In the genomic region with DNA sequence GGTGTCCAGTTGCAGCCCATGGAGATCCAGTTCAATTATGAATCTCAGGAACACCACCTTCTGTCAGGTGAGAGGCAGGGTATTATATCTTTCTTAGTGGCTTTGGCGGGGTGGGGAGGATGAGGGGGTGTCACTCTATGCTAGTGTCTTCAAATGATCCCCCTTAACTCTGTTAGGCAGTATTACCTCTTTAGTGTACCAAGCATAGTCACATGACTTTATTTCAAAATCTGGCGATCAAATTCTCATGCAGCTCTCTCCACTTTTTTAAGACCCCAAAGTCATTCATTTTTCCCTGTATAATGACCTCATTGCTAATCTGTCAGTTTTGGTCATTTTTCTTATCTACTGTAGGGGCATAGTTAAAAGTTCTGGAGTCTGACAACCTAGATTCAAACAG, we compare ENCODE assay signal across 9 cellular contexts. TPM values are rescaled to one million over a fixed set of nuclear protein-coding genes. Genes with fewer than 3 reads are reported as not detected.
DNase-seq lines count a peak whose midpoint lies in the region; ATAC-seq, FAIRE-seq and TF ChIP-seq lines count a peak whose summit lies in the region.
"Had no signal": no experiment of that assay in that cellular context is flagged by ENCODE, and none has a peak within 500 bp of the region (broad histone marks: within the 10 kb centered on the region; RNA-seq: fewer than 3 reads in every experiment).

No MANE protein-coding gene starts in this region.

- H3K9me2 ChIP-seq in DOHH2 (replicated peaks; ENCODE audit: control insufficient read depth, low read length) (no peaks in the 10 kb centered on the region), OCI-LY7 (ENCODE audit: insufficient read depth, low read length) (no peaks in the 10 kb centered on the region)

- H3K9ac ChIP-seq in endothelial cell of umbilical vein (replicated peaks; ENCODE audit: extremely low read depth, insufficient read depth, low read length): peak overlapping the region; percentile 94

- POLR2A ChIA-PET in OCI-LY7 (lab: Charles Lee) (no interaction called here), endothelial cell of umbilical vein (lab: Charles Lee) (no interaction called here)

- ATAC-seq in GM21825 (IDR thresholded peaks at IDR 0.05; ENCODE audit: unreplicated experiment) (no peak), esophagus mucosa (no peak)

- TF ChIP-seq CTCF in DOHH2 (IDR thresholded peaks at IDR 0.05; ENCODE audit: low read depth, low read length, poor library complexity, severe bottlenecking) (no peak), OCI-LY7 (conservative IDR thresholded peaks at IDR 0.05; ENCODE audit: low read length) (no peak), endothelial cell of umbilical vein (IDR thresholded peaks at IDR 0.05; ENCODE audit: extremely low read depth in 1 of 2, insufficient read depth in 1 of 2, low read depth in 1 of 2, low read length in 2 of 2) (no peak), ovary (IDR thresholded peaks at IDR 0.05) (no peak)

- H3K79me2 ChIP-seq in DOHH2 (ENCODE audit: control insufficient read depth, low read length) (peaks cover 73% of the 10 kb centered on the region), OCI-LY7 (ENCODE audit: insufficient read depth, low read depth, low read length) (0 out of 2 replicates have a peak, but pooled peaks cover 6% of the 10 kb centered on the region), endothelial cell of umbilical vein (ENCODE audit: control insufficient read depth, insufficient read depth, low read length) (peaks cover 71% of the 10 kb centered on the region)

- BruUV-seq in OCI-LY7 (replicated peaks; lab: Mats Ljungman, UMichigan) (no TSS peak), endothelial cell of umbilical vein (replicated peaks; lab: Mats Ljungman, UMichigan) (no TSS peak)

- H3K4me1 ChIP-seq in DOHH2 (ENCODE audit: control insufficient read depth, low read length): peaks cover 27% of the 10 kb centered on the region
- peaks cover 7% of the 10 kb centered on the region for H3K4me1 ChIP-seq in OCI-LY7 (ENCODE audit: insufficient read depth, low read length, poor library complexity, severe bottlenecking)
- peaks cover 19% of the 10 kb centered on the region for H3K4me1 ChIP-seq in endothelial cell of umbilical vein (ENCODE audit: control insufficient read depth, extremely low read depth, insufficient read depth, low read length)
- H3K4me1 ChIP-seq in ovary (ENCODE audit: insufficient read depth): peaks cover 7% of the 10 kb centered on the region

- no peak for TF ChIP-seq POLR2A in endothelial cell of umbilical vein (IDR thresholded peaks at IDR 0.05; ENCODE audit: low read depth, low read length)
- no peak for TF ChIP-seq POLR2A in ovary (IDR thresholded peaks at IDR 0.05)

- H3K27ac ChIP-seq in DOHH2 (ENCODE audit: low read depth, low read length) (no peak overlapping the region), OCI-LY7 (ENCODE audit: low read depth, low read length, poor library complexity, severe bottlenecking) (no peak overlapping the region), endothelial cell of umbilical vein (ENCODE audit: insufficient read depth, low read depth, low read length) (no peak overlapping the region), ovary (no peak overlapping the region)

- no peak for TF ChIP-seq EP300 in ovary (IDR thresholded peaks at IDR 0.05)

- H3K4me3 ChIP-seq in DOHH2 (ENCODE audit: low read length) (peak overlapping the region; percentile 97), OCI-LY7 (ENCODE audit: low read depth, low read length, poor library complexity, severe bottlenecking) (peak overlapping the region; percentile 86), endothelial cell of umbilical vein (replicated peaks in 1 of 3; ENCODE audit: insufficient read depth in 1 of 3, low read depth in 1 of 3, low read length in 3 of 3) (peak overlapping the region in 2 of 3 experiments; percentile 49 to 96), ovary (peak overlapping the region; percentile 53)

- H3K4me2 ChIP-seq in DOHH2 (ENCODE audit: low read length) (peak overlapping the region; percentile 69), OCI-LY7 (ENCODE audit: low read length) (peak overlapping the region; percentile 77), endothelial cell of umbilical vein (ENCODE audit: insufficient read depth, low read length) (peak overlapping the region; percentile 95)

- H2AFZ ChIP-seq in OCI-LY7 (ENCODE audit: low read length): no peak overlapping the region
- no peak overlapping the region for H2AFZ ChIP-seq in endothelial cell of umbilical vein (ENCODE audit: low read depth, low read length)

- no peaks in the 10 kb centered on the region for H3K9me1 ChIP-seq in endothelial cell of umbilical vein (replicated peaks; ENCODE audit: control insufficient read depth, extremely low read depth, insufficient read depth, low read length)

- WGBS in ovary, 3 donors: 81 to 89% (median 83%) methylated on average over 2 of the region's 2 CpGs

- H3K9me3 ChIP-seq in DOHH2 (ENCODE audit: control insufficient read depth, insufficient read depth, low read length) (peaks cover under 1% of the 10 kb centered on the region; the same call in 1 of the 2 replicates), OCI-LY7 (ENCODE audit: low read length) (no peaks in the 10 kb centered on the region), endothelial cell of umbilical vein (replicated peaks; ENCODE audit: control insufficient read depth, insufficient read depth, low read length) (no peaks in the 10 kb centered on the region), ovary (no peaks in the 10 kb centered on the region)

- intact Hi-C loops in OCI-LY7 (cut with micrococcal nuclease; ENCODE audit: unreplicated experiment) (loop anchor here (2.0 to 5.0 kb wide), 3 partner anchors 44 to 54 kb away; partner anchors contain the start of genes ZNF24 and ZNF397), endothelial cell of umbilical vein (cut with micrococcal nuclease) (loop anchor here (2.0 kb wide), 1 partner anchor 60 kb away; no protein-coding TSS in a partner anchor), ovary (cut with DNase I) (no loop called here)

- H3K27me3 ChIP-seq in DOHH2 (ENCODE audit: control insufficient read depth, low read length) (no peaks in the 10 kb centered on the region), endothelial cell of umbilical vein (ENCODE audit: control insufficient read depth in 2 of 2, insufficient read depth in 2 of 2, low read length in 2 of 2) (no peaks in the 10 kb centered on the region), ovary (no peaks in the 10 kb centered on the region)

- DNase-seq in OCI-LY7 (ENCODE audit: low spot score): no peak
- DNase-seq in endothelial cell of umbilical vein (ENCODE audit: low read depth, low spot score): no peak
- DNase-seq in ovary: no peak
- no peak for DNase-seq in hippocampal formation (lab: John Stamatoyannopoulos, UW)
- no peak for DNase-seq in SKM-1 (lab: John Stamatoyannopoulos, UW; ENCODE audit: unreplicated experiment)
- DNase-seq: NCI-H2171 treated with DMSO at 0.1 percent for 48 hours had no signal

- dilution Hi-C loops in endothelial cell of umbilical vein (cut with MboI; ENCODE audit: extremely low pct_ligation_motif_present, low sequenced_read_pairs): no loop called here

- CTCF ChIA-PET in OCI-LY7 (lab: Charles Lee; ENCODE audit: unreplicated experiment): no interaction called here
- CTCF ChIA-PET in endothelial cell of umbilical vein (lab: Charles Lee): no interaction called here

- FAIRE-seq in endothelial cell of umbilical vein (lab: Jason Lieb, UNC): no peak

- no peaks in the 10 kb centered on the region for H3F3A ChIP-seq in DOHH2 (ENCODE audit: control insufficient read depth, insufficient read depth)

- H4K20me1 ChIP-seq in DOHH2 (ENCODE audit: control insufficient read depth, insufficient read depth, low read depth, low read length) (no peaks in the 10 kb centered on the region), OCI-LY7 (ENCODE audit: insufficient read depth, low read length) (no peaks in the 10 kb centered on the region), endothelial cell of umbilical vein (replicated peaks; ENCODE audit: control insufficient read depth, extremely low read depth, insufficient read depth, low read length) (no peaks in the 10 kb centered on the region)

- H3K36me3 ChIP-seq in DOHH2 (ENCODE audit: control insufficient read depth, low read length): peaks cover 41% of the 10 kb centered on the region
- H3K36me3 ChIP-seq in OCI-LY7 (ENCODE audit: insufficient read depth, low read length): peaks cover 3% of the 10 kb centered on the region; the same call in 1 of the 2 replicates
- H3K36me3 ChIP-seq in endothelial cell of umbilical vein (ENCODE audit: control insufficient read depth in 2 of 2, extremely low read depth in 1 of 2, insufficient read depth in 2 of 2, low read length in 2 of 2): peaks cover 0 to 7% of the 10 kb centered on the region in 2 experiments
- H3K36me3 ChIP-seq in ovary: no peaks in the 10 kb centered on the region

RNA-seq across cellular contexts. Expression of gene ZSCAN30, which starts 1.1 kb away (rescaled TPM):
- total RNA-seq in OCI-LY7 (2014; rRNA removed; shearing (Covaris generic)): 4.3 and 7.5 TPM in 2 replicates
- total RNA-seq in OCI-LY7 (2022) (7.6 and 9.1 TPM in 2 replicates), endothelial cell of umbilical vein (14.6 and 18.0 TPM in 2 replicates), ovary (10 to 100 TPM; 12.2 to 18.3 (median 13.8) TPM), esophagus mucosa (5.9 TPM)
- polyA plus RNA-seq in endothelial cell of umbilical vein (5.9 and 6.7 TPM in 2 replicates), ovary (10 to 100 TPM in 1 of 2 donors, 1 to 10 TPM in 1; 7.0 to 14.8 TPM)
- polyA plus RNA-seq in endothelial cell of umbilical vein (2011; cell fraction: cytosol; rRNA removed): 5.7 and 6.5 TPM in 2 replicates
- polyA plus RNA-seq in endothelial cell of umbilical vein (2011; cell fraction: nucleus; rRNA removed): 50.6 and 60.6 TPM in 2 replicates
- 12.5 and 13.5 TPM in 2 replicates for polyA plus RNA-seq in endothelial cell of umbilical vein (2012)
- 19.4 and 25.6 TPM in 2 replicates for polyA minus RNA-seq in endothelial cell of umbilical vein
- 1.2 TPM for polyA minus RNA-seq in endothelial cell of umbilical vein (2011; cell fraction: cytosol; rRNA and poly(A)+ RNA removed)
- polyA minus RNA-seq in endothelial cell of umbilical vein (2011; cell fraction: nucleus; rRNA and poly(A)+ RNA removed): 24.2 and 33.0 TPM in 2 replicates

RNA-seq across cellular contexts. Expression of gene ZNF397, which starts 50.3 kb away (rescaled TPM):
- total RNA-seq in OCI-LY7 (2014; rRNA removed; shearing (Covaris generic)): 8.0 and 11.8 TPM in 2 replicates
- total RNA-seq in OCI-LY7 (2022) (14.9 and 15.6 TPM in 2 replicates), endothelial cell of umbilical vein (5.1 and 5.5 TPM in 2 replicates), ovary (10 to 100 TPM; 15.9 to 35.8 (median 27.7) TPM), esophagus mucosa (9.0 TPM)
- polyA plus RNA-seq in endothelial cell of umbilical vein (1.1 and 1.5 TPM in 2 replicates), ovary (10 to 100 TPM; 15.7 to 28.9 TPM)
- polyA plus RNA-seq in endothelial cell of umbilical vein (2011; cell fraction: cytosol; rRNA removed): 2.0 and 2.2 TPM in 2 replicates
- 4.6 and 5.2 TPM in 2 replicates for polyA plus RNA-seq in endothelial cell of umbilical vein (2011; cell fraction: nucleus; rRNA removed)
- 2.9 and 4.4 TPM in 2 replicates for polyA plus RNA-seq in endothelial cell of umbilical vein (2012)
- polyA minus RNA-seq in endothelial cell of umbilical vein: 3.5 and 5.3 TPM in 2 replicates
- 3.0 TPM for polyA minus RNA-seq in endothelial cell of umbilical vein (2011; cell fraction: cytosol; rRNA and poly(A)+ RNA removed)
- polyA minus RNA-seq in endothelial cell of umbilical vein (2011; cell fraction: nucleus; rRNA and poly(A)+ RNA removed): 4.1 and 5.4 TPM in 2 replicates

RNA-seq across cellular contexts. Expression of gene ZNF24, which starts 53.1 kb away (rescaled TPM):
- 13.6 and 16.7 TPM in 2 replicates for total RNA-seq in OCI-LY7 (2014; rRNA removed; shearing (Covaris generic))
- 29.8 and 31.4 TPM in 2 replicates for total RNA-seq in OCI-LY7 (2022)
- total RNA-seq in endothelial cell of umbilical vein: 38.6 and 40.2 TPM in 2 replicates
- 7.0 and 10.3 TPM in 2 replicates for polyA plus RNA-seq in endothelial cell of umbilical vein
- 9.7 and 9.8 TPM in 2 replicates for polyA plus RNA-seq in endothelial cell of umbilical vein (2011; cell fraction: cytosol; rRNA removed)
- polyA plus RNA-seq in endothelial cell of umbilical vein (2011; cell fraction: nucleus; rRNA removed): 22.2 and 26.8 TPM in 2 replicates
- 15.9 and 23.1 TPM in 2 replicates for polyA plus RNA-seq in endothelial cell of umbilical vein (2012)
- 34.9 and 43.1 TPM in 2 replicates for polyA minus RNA-seq in endothelial cell of umbilical vein
- polyA minus RNA-seq in endothelial cell of umbilical vein (2011; cell fraction: cytosol; rRNA and poly(A)+ RNA removed): 14.1 TPM
- 24.6 and 35.3 TPM in 2 replicates for polyA minus RNA-seq in endothelial cell of umbilical vein (2011; cell fraction: nucleus; rRNA and poly(A)+ RNA removed)
- 10 to 100 TPM; 27.1 to 64.8 (median 48.7) TPM for total RNA-seq in ovary
- polyA plus RNA-seq in ovary: 10 to 100 TPM; 18.7 to 26.6 TPM
- 26.7 TPM for total RNA-seq in esophagus mucosa

Comparison
In these comparisons a context has a peak if more than half of its experiments do, and no peak if none do; other contexts are left out.
1. intact Hi-C loops: an anchor here in OCI-LY7 (2.0 to 5.0 kb wide) and endothelial cell of umbilical vein (2.0 kb wide); none called in ovary.